In the genomic region with DNA sequence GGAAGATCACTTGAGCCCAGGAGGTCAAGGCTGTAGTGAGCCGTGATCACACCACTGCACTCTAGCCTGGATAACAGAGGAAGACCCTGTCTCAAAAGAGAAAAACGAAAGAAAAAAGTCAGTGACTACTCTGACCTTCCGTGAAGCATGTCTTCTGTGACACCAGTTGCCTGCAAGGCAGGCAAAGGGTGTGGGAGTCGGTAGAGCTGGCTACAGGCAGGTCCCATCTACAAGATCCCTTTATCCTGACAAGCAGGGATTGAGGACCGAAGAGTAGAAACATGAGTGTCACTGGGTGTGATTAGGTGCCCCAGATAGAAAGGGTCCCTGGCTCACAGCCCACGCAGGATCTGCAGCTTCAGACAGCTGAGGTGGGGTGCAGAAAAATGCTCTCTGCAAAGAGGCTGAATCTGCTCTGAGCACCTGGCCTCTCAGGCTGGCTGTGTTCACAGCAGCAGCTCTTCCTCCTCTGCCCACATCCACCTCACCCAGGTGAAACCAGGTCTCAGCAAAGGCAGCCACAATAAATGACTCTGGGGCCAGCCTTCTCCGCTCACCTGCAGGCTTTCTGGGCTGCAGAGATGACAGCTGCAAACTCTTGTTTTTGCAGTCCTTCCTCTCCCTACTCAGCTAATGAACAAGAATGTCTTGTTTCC, we compare ENCODE assay signal across 12 cellular contexts. TPM values are rescaled to one million over a fixed set of nuclear protein-coding genes. Genes with fewer than 3 reads are reported as not detected.
A peak's percentile ranks its signal among the peaks of the same experiment; 100 is the strongest.
DNase-seq lines count a peak whose midpoint lies in the region; ATAC-seq and TF ChIP-seq lines count a peak whose summit lies in the region.
"Had no signal": no experiment of that assay in that cellular context is flagged by ENCODE, and none has a peak within 500 bp of the region (broad histone marks: within the 10 kb centered on the region; RNA-seq: fewer than 3 reads in every experiment).

No MANE protein-coding gene starts in this region.

- peaks cover 4% of the 10 kb centered on the region for H3K36me3 Mint-ChIP-seq in CD4-positive, CD25-positive, alpha-beta regulatory T cell
- no peaks in the 10 kb centered on the region for H3K36me3 Mint-ChIP-seq in activated CD4-positive, alpha-beta T cell treated with anti-CD3 and anti-CD28 coated beads, Interleukin-2, amount 10 ng/mL, durations not matched to agents 24 days and 14 days (ENCODE audit: low read depth)
- H3K36me3 Mint-ChIP-seq in activated naive CD8-positive, alpha-beta T cell treated with anti-CD3 and anti-CD28 coated beads, Interleukin-2, amount 50 U/mL, for 24 hours (ENCODE audit: low read depth) = no peaks in the 10 kb centered on the region

- peaks cover 28 to 62% (median 45%) of the 10 kb centered on the region in 4 donors for H3K4me1 Mint-ChIP-seq in CD4-positive, CD25-positive, alpha-beta regulatory T cell
- peaks cover 11% of the 10 kb centered on the region for H3K4me1 Mint-ChIP-seq in activated CD4-positive, alpha-beta T cell treated with anti-CD3 and anti-CD28 coated beads, Interleukin-2, amount 10 ng/mL, durations not matched to agents 24 days and 14 days
- H3K4me1 Mint-ChIP-seq in activated naive CD8-positive, alpha-beta T cell treated with anti-CD3 and anti-CD28 coated beads, Interleukin-2, amount 50 U/mL, for 24 hours = peaks cover 52% of the 10 kb centered on the region

- intact Hi-C loops in activated CD4-positive, alpha-beta T cell treated with anti-CD3 and anti-CD28 coated beads, Interleukin-2, amount 10 ng/mL, durations not matched to agents 24 days and 14 days (cut with micrococcal nuclease) = no loop called here

- TF ChIP-seq CTCF in GM13976 (IDR thresholded peaks at IDR 0.05; ENCODE audit: borderline replicate concordance, control extremely low read depth, extremely low read depth, insufficient read depth, missing control alignments) (no peak), RWPE1 (conservative IDR thresholded peaks at IDR 0.05; ENCODE audit: low read depth) (no peak)

- POLR2A ChIA-PET in RWPE1 (lab: Yijun Ruan, JAX; ENCODE audit: low non-redundant PET) = no interaction called here

- H3K4me3 ChIP-seq in CD4-positive, CD25-positive, alpha-beta regulatory T cell (ENCODE audit: low read depth, low read length) = peak overlapping the region; percentile 62

- H3K27ac Mint-ChIP-seq in CD4-positive, CD25-positive, alpha-beta regulatory T cell = peak overlapping the region; percentile 89 to 99 (median 95)
- no peak overlapping the region for H3K27ac Mint-ChIP-seq in activated CD4-positive, alpha-beta T cell treated with anti-CD3 and anti-CD28 coated beads, Interleukin-2, amount 10 ng/mL, durations not matched to agents 24 days and 14 days
- no peak overlapping the region for H3K27ac Mint-ChIP-seq in activated naive CD8-positive, alpha-beta T cell treated with anti-CD3 and anti-CD28 coated beads, Interleukin-2, amount 50 U/mL, for 24 hours

- peaks cover 38% of the 10 kb centered on the region for H3K4me1 ChIP-seq in CD4-positive, CD25-positive, alpha-beta regulatory T cell (ENCODE audit: control insufficient read depth, insufficient read depth, low read length, poor library complexity, severe bottlenecking)

- no peaks in the 10 kb centered on the region for H3K27me3 ChIP-seq in CD4-positive, CD25-positive, alpha-beta regulatory T cell (ENCODE audit: control insufficient read depth, insufficient read depth, low read length)

- no peaks in the 10 kb centered on the region for H3K27me3 Mint-ChIP-seq in CD4-positive, CD25-positive, alpha-beta regulatory T cell
- H3K27me3 Mint-ChIP-seq in activated CD4-positive, alpha-beta T cell treated with anti-CD3 and anti-CD28 coated beads, Interleukin-2, amount 10 ng/mL, durations not matched to agents 24 days and 14 days = no peaks in the 10 kb centered on the region
- H3K27me3 Mint-ChIP-seq in activated naive CD8-positive, alpha-beta T cell treated with anti-CD3 and anti-CD28 coated beads, Interleukin-2, amount 50 U/mL, for 24 hours = no peaks in the 10 kb centered on the region

- no peaks in the 10 kb centered on the region for H3K9me3 Mint-ChIP-seq in CD4-positive, CD25-positive, alpha-beta regulatory T cell
- H3K9me3 Mint-ChIP-seq in activated CD4-positive, alpha-beta T cell treated with anti-CD3 and anti-CD28 coated beads, Interleukin-2, amount 10 ng/mL, durations not matched to agents 24 days and 14 days = peaks cover 5% of the 10 kb centered on the region
- H3K9me3 Mint-ChIP-seq in activated naive CD8-positive, alpha-beta T cell treated with anti-CD3 and anti-CD28 coated beads, Interleukin-2, amount 50 U/mL, for 24 hours = no peaks in the 10 kb centered on the region

- ATAC-seq in CD4-positive, CD25-positive, alpha-beta regulatory T cell (ENCODE audit: low read depth in 2 of 2) = peak; percentile 95 to 96
- peak; percentile 48 for ATAC-seq in activated naive CD8-positive, alpha-beta T cell treated with anti-CD3 and anti-CD28 coated beads, Interleukin-2, amount 50 U/mL, for 24 hours
- ATAC-seq in GM19328 (IDR thresholded peaks at IDR 0.05; ENCODE audit: unreplicated experiment) = no peak
- ATAC-seq: right cardiac atrium had no signal

- no peaks in the 10 kb centered on the region for H3K9me3 ChIP-seq in CD4-positive, CD25-positive, alpha-beta regulatory T cell (ENCODE audit: control insufficient read depth in 2 of 2, low read length in 2 of 2)

- peak overlapping the region; percentile 74 to 90 (median 80) for H3K4me3 Mint-ChIP-seq in CD4-positive, CD25-positive, alpha-beta regulatory T cell
- peak overlapping the region; percentile 50 for H3K4me3 Mint-ChIP-seq in activated CD4-positive, alpha-beta T cell treated with anti-CD3 and anti-CD28 coated beads, Interleukin-2, amount 10 ng/mL, durations not matched to agents 24 days and 14 days
- peak overlapping the region; percentile 52 for H3K4me3 Mint-ChIP-seq in activated naive CD8-positive, alpha-beta T cell treated with anti-CD3 and anti-CD28 coated beads, Interleukin-2, amount 50 U/mL, for 24 hours

- peak overlapping the region; percentile 49 for H3K27ac ChIP-seq in CD4-positive, CD25-positive, alpha-beta regulatory T cell (ENCODE audit: insufficient read depth, low read length, poor library complexity, severe bottlenecking)
- H3K27ac ChIP-seq in RWPE1 = no peak overlapping the region

- DNase-seq in CD4-positive, CD25-positive, alpha-beta regulatory T cell = peak; percentile 15 to 80 (median 71)
- DNase-seq in NCI-H146 (lab: John Stamatoyannopoulos, UW) = peak; percentile 88
- peak; percentile 65 for DNase-seq in activated CD4-positive, alpha-beta T cell treated with anti-CD3 and anti-CD28 coated beads, Interleukin-2, amount 10 ng/mL, durations not matched to agents 24 days and 14 days
- no peak for DNase-seq in activated naive CD8-positive, alpha-beta T cell treated with anti-CD3 and anti-CD28 coated beads, Interleukin-2, amount 50 U/mL, for 24 hours
- no peak for DNase-seq in GM13976 (ENCODE audit: low spot score)
- no peak for DNase-seq in RWPE1 (ENCODE audit: low spot score)
- no peak for DNase-seq in NK-92 (lab: John Stamatoyannopoulos, UW; ENCODE audit: unreplicated experiment)
- DNase-seq: amniotic stem cell, dermis blood vessel endothelial cell, foreskin fibroblast, right cardiac atrium had no signal

- CTCF ChIA-PET in RWPE1 (lab: Yijun Ruan, JAX) = no interaction called here

- in situ Hi-C loops in GM13976 (cut with MboI; ENCODE audit: low sequenced_read_pairs, unreplicated experiment) = no loop called here

- no peaks in the 10 kb centered on the region for H3K36me3 ChIP-seq in CD4-positive, CD25-positive, alpha-beta regulatory T cell (ENCODE audit: control insufficient read depth, insufficient read depth, low read length)

RNA-seq across cellular contexts. Expression of gene HSP90B1, which starts 28.6 kb away (rescaled TPM):
- total RNA-seq in CD4-positive, CD25-positive, alpha-beta regulatory T cell = 254 TPM
- polyA plus RNA-seq in CD4-positive, CD25-positive, alpha-beta regulatory T cell = 100 to 1,000 TPM; 119 to 158 (median 141) TPM
- total RNA-seq in activated CD4-positive, alpha-beta T cell treated with anti-CD3 and anti-CD28 coated beads, Interleukin-2, amount 10 ng/mL, durations not matched to agents 24 days and 14 days = 449 and 457 TPM in 2 replicates

Comparison
In these comparisons a context has a peak if more than half of its experiments do, and no peak if none do; other contexts are left out.
1. DNase-seq: peak in CD4-positive, CD25-positive, alpha-beta regulatory T cell (3 of 3), NCI-H146 (single experiment) and activated CD4-positive, alpha-beta T cell treated with anti-CD3 and anti-CD28 coated beads, Interleukin-2, amount 10 ng/mL, durations not matched to agents 24 days and 14 days (single experiment); none in activated naive CD8-positive, alpha-beta T cell treated with anti-CD3 and anti-CD28 coated beads, Interleukin-2, amount 50 U/mL, for 24 hours (single experiment), GM13976 (single experiment), RWPE1 (single experiment) and NK-92 (single experiment).
2. H3K27ac Mint-ChIP-seq: peak in CD4-positive, CD25-positive, alpha-beta regulatory T cell (3 of 3); none in activated CD4-positive, alpha-beta T cell treated with anti-CD3 and anti-CD28 coated beads, Interleukin-2, amount 10 ng/mL, durations not matched to agents 24 days and 14 days (single experiment) and activated naive CD8-positive, alpha-beta T cell treated with anti-CD3 and anti-CD28 coated beads, Interleukin-2, amount 50 U/mL, for 24 hours (single experiment).
3. Peak in every context shown above with its lines, with median percentiles within 50 percentile points of each other: H3K4me3 Mint-ChIP-seq.